Comparison of ENCODE assay signal across 29 cellular contexts in genomic region chr14:92316116-92316515, GRCh38. TPM values are rescaled to one million over a fixed set of nuclear protein-coding genes. Genes with fewer than 3 reads are reported as not detected.
"Had no signal": no experiment of that assay in that cellular context is flagged by ENCODE, and none has a peak within 500 bp of the region (broad histone marks: within the 10 kb centered on the region; RNA-seq: fewer than 3 reads in every experiment).

No MANE protein-coding gene starts in this region.

- H3K4me3 ChIP-seq: adrenal gland, cardiac muscle cell, heart left ventricle, ovary, prostate gland, sigmoid colon, stomach, thyroid gland, upper lobe of right lung had no signal

- H3K27ac ChIP-seq: adrenal gland, cardiac muscle cell, heart left ventricle, ovary, prostate gland, sigmoid colon, stomach, thyroid gland, upper lobe of right lung, WERI-Rb-1 had no signal

- DNase-seq: activated CD4-positive, alpha-beta memory T cell treated with anti-CD3 and anti-CD28 coated beads for 36 hours; activated CD4-positive, alpha-beta T cell treated with anti-CD3 and anti-CD28 coated beads, Interleukin-2, amount 10 ng/mL, durations not matched to agents 24 days and 14 days; activated CD8-positive, alpha-beta memory T cell treated with anti-CD3 and anti-CD28 coated beads, Interleukin-2, amount 50 U/mL, for 4 hours; activated effector memory CD4-positive, alpha-beta T cell treated with anti-CD3 and anti-CD28 coated beads, Interleukin-2, amount 50 U/mL, for 16 hours; activated naive CD4-positive, alpha-beta T cell treated with anti-CD3 and anti-CD28 coated beads for 36 hours; activated naive CD8-positive, alpha-beta T cell treated with anti-CD3 and anti-CD28 coated beads for 36 hours; activated T-cell treated with anti-CD3 and anti-CD28 coated beads, Interleukin-2, amount 50 U/mL, for 1 hour; adrenal gland; aorta; cortex of kidney; foreskin fibroblast; heart left ventricle; naive thymus-derived CD4-positive, alpha-beta T cell; ovary; sigmoid colon; small intestine; stimulated activated CD4-positive, alpha-beta T cell treated with anti-CD3 and anti-CD28 coated beads, Interleukin-1b, Interleukin-23, amount 100 ng/mL, for 48 hours; stimulated activated CD4-positive, alpha-beta T cell treated with anti-CD3 and anti-CD28 coated beads, Interleukin-4, amount 100 ng/mL, for 4 hours; stimulated activated CD8-positive, alpha-beta memory T cell treated with anti-CD3 and anti-CD28 coated beads, Interleukin-4, amount 100 ng/mL, for 48 hours; stomach; T1000; thyroid gland; upper lobe of right lung; WERI-Rb-1 had no signal

- H3K9me3 ChIP-seq: adrenal gland, heart left ventricle, ovary, prostate gland, sigmoid colon, thyroid gland, upper lobe of right lung had no signal

- H3K36me3 ChIP-seq: adrenal gland, cardiac muscle cell, heart left ventricle, ovary, prostate gland, sigmoid colon, stomach, thyroid gland, upper lobe of right lung, WERI-Rb-1 had no signal

- H3K4me1 ChIP-seq: adrenal gland, heart left ventricle, prostate gland, sigmoid colon, stomach, thyroid gland, upper lobe of right lung had no signal

- H3K27me3 ChIP-seq: ovary, thyroid gland, upper lobe of right lung had no signal

RNA-seq across cellular contexts. Expression of gene SLC24A4, which starts 6.8 kb away (rescaled TPM):
- total RNA-seq: activated CD4-positive, alpha-beta memory T cell treated with anti-CD3 and anti-CD28 coated beads for 36 hours; activated CD4-positive, alpha-beta T cell treated with anti-CD3 and anti-CD28 coated beads, Interleukin-2, amount 10 ng/mL, durations not matched to agents 24 days and 14 days; activated CD8-positive, alpha-beta memory T cell treated with anti-CD3 and anti-CD28 coated beads for 36 hours; activated naive CD4-positive, alpha-beta T cell treated with anti-CD3 and anti-CD28 coated beads for 36 hours; activated T-helper 1 cell treated with anti-CD3 and anti-CD28 coated beads, Interleukin-12 subunit alpha, Interleukin-12 subunit beta, Interleukin-2, Interleukin-4 antibody, amounts not matched to agents 30 ng/mL and 10 ng/mL and 1 ng/mL, durations not matched to agents 14 hours and 24 hours and 36 hours; kidney epithelial cell had no signal
